Comparison of ENCODE assay signal across 39 cellular contexts in genomic region chr1:41225495-41225894, GRCh38.
"Had no signal": no experiment of that assay in that cellular context is flagged by ENCODE, and none has a peak within 500 bp of the region (broad histone marks: within the 10 kb centered on the region; RNA-seq: fewer than 3 reads in every experiment).

No MANE protein-coding gene starts in this region.

- H3K4me3 Mint-ChIP-seq: activated B cell treated with CpG ODN at 0.5 μM for 24 hours; activated CD4-positive, alpha-beta memory T cell treated with anti-CD3 and anti-CD28 coated beads for 36 hours; activated CD4-positive, alpha-beta T cell treated with anti-CD3 and anti-CD28 coated beads, Interleukin-2, amount 10 ng/mL, durations not matched to agents 24 days and 14 days; activated CD8-positive, alpha-beta T cell treated with anti-CD3 and anti-CD28 coated beads for 36 hours; activated naive CD4-positive, alpha-beta T cell treated with anti-CD3 and anti-CD28 coated beads, Interleukin-2, amount 10 ng/mL, durations not matched to agents 7 days and 5 days; activated naive CD4-positive, alpha-beta T cell treated with anti-CD3 and anti-CD28 coated beads, Interleukin-2, amount 50 U/mL, for 24 hours; activated naive CD8-positive, alpha-beta T cell; activated naive CD8-positive, alpha-beta T cell treated with anti-CD3 and anti-CD28 coated beads, Interleukin-2, amount 10 ng/mL, durations not matched to agents 7 days and 5 days; activated naive CD8-positive, alpha-beta T cell treated with anti-CD3 and anti-CD28 coated beads, Interleukin-2, amount 50 U/mL, for 24 hours; activated T-cell treated with anti-CD3 and anti-CD28 coated beads, Interleukin-2, amount 50 U/mL, for 4 hours; activated T-cell treated with anti-CD3 and anti-CD28 coated beads, Interleukin-2, amount 50 U/mL, for 72 hours; activated T-helper 1 cell treated with anti-CD3 and anti-CD28 coated beads, Interleukin-12 subunit alpha, Interleukin-12 subunit beta, Interleukin-2, Interleukin-4 antibody, amounts not matched to agents 30 ng/mL and 10 ng/mL and 1 ng/mL, durations not matched to agents 14 hours and 24 hours and 36 hours; brain; central memory CD8-positive, alpha-beta T cell; T-helper 1 cell treated with Interleukin-12 subunit alpha and Interleukin-12 subunit beta and Interleukin-4 antibody, amounts not matched to agents 30 μg/mL and 1 μg/mL, for 36 hours; T-helper 2 cell treated with Interferon-gamma antibody and Interleukin-4, amounts not matched to agents 5 μg/mL and 100 μg/mL, for 36 hours had no signal

- H3K9me3 Mint-ChIP-seq: central memory CD8-positive, alpha-beta T cell had no signal

- H3K4me3 ChIP-seq: ascending aorta, cardiac muscle cell had no signal

- H3K27ac ChIP-seq: ascending aorta, cardiac muscle cell, VCaP had no signal

- H3K27me3 Mint-ChIP-seq: activated B cell treated with CpG ODN at 0.5 μM for 24 hours; activated CD4-positive, alpha-beta memory T cell treated with anti-CD3 and anti-CD28 coated beads for 36 hours; activated CD4-positive, alpha-beta T cell treated with anti-CD3 and anti-CD28 coated beads, Interleukin-2, amount 10 ng/mL, durations not matched to agents 24 days and 14 days; activated CD8-positive, alpha-beta T cell treated with anti-CD3 and anti-CD28 coated beads for 36 hours; activated naive CD4-positive, alpha-beta T cell treated with anti-CD3 and anti-CD28 coated beads, Interleukin-2, amount 10 ng/mL, durations not matched to agents 7 days and 5 days; activated naive CD4-positive, alpha-beta T cell treated with anti-CD3 and anti-CD28 coated beads, Interleukin-2, amount 50 U/mL, for 24 hours; activated naive CD8-positive, alpha-beta T cell; activated naive CD8-positive, alpha-beta T cell treated with anti-CD3 and anti-CD28 coated beads, Interleukin-2, amount 10 ng/mL, durations not matched to agents 7 days and 5 days; activated naive CD8-positive, alpha-beta T cell treated with anti-CD3 and anti-CD28 coated beads, Interleukin-2, amount 50 U/mL, for 24 hours; brain; central memory CD8-positive, alpha-beta T cell had no signal

- FAIRE-seq: bronchial epithelial cell, TTC549 had no signal

- H3K9me3 ChIP-seq: ascending aorta had no signal

- H3K36me3 ChIP-seq: ascending aorta, cardiac muscle cell had no signal

- H3K27ac Mint-ChIP-seq: activated B cell treated with CpG ODN at 0.5 μM for 24 hours; activated CD4-positive, alpha-beta memory T cell treated with anti-CD3 and anti-CD28 coated beads for 36 hours; activated CD4-positive, alpha-beta T cell treated with anti-CD3 and anti-CD28 coated beads, Interleukin-2, amount 10 ng/mL, durations not matched to agents 24 days and 14 days; activated CD8-positive, alpha-beta T cell treated with anti-CD3 and anti-CD28 coated beads for 36 hours; activated naive CD4-positive, alpha-beta T cell treated with anti-CD3 and anti-CD28 coated beads, Interleukin-2, amount 10 ng/mL, durations not matched to agents 7 days and 5 days; activated naive CD4-positive, alpha-beta T cell treated with anti-CD3 and anti-CD28 coated beads, Interleukin-2, amount 50 U/mL, for 24 hours; activated naive CD8-positive, alpha-beta T cell; activated naive CD8-positive, alpha-beta T cell treated with anti-CD3 and anti-CD28 coated beads, Interleukin-2, amount 10 ng/mL, durations not matched to agents 7 days and 5 days; activated naive CD8-positive, alpha-beta T cell treated with anti-CD3 and anti-CD28 coated beads, Interleukin-2, amount 50 U/mL, for 24 hours; activated T-cell treated with anti-CD3 and anti-CD28 coated beads, Interleukin-2, amount 50 U/mL, for 72 hours; activated T-helper 1 cell treated with anti-CD3 and anti-CD28 coated beads, Interleukin-12 subunit alpha, Interleukin-12 subunit beta, Interleukin-2, Interleukin-4 antibody, amounts not matched to agents 30 ng/mL and 10 ng/mL and 1 ng/mL, durations not matched to agents 14 hours and 24 hours and 36 hours; activated T-helper 2 cell treated with anti-CD3 and anti-CD28 coated beads, Interferon-gamma antibody, Interleukin-2, Interleukin-4, amounts not matched to agents 10 μg/mL and 5 μg/mL and 100 μg/mL, durations not matched to agents 14 hours and 24 hours and 36 hours; brain; T-helper 1 cell treated with Interleukin-12 subunit alpha and Interleukin-12 subunit beta and Interleukin-4 antibody, amounts not matched to agents 30 μg/mL and 1 μg/mL, for 36 hours; T-helper 2 cell treated with Interferon-gamma antibody and Interleukin-4, amounts not matched to agents 5 μg/mL and 100 μg/mL, for 36 hours had no signal

- DNase-seq: activated B cell treated with CpG ODN at 0.5 μM for 24 hours; activated CD4-positive, alpha-beta memory T cell treated with anti-CD3 and anti-CD28 coated beads for 36 hours; activated CD4-positive, alpha-beta T cell treated with anti-CD3 and anti-CD28 coated beads for 4 hours; activated CD4-positive, alpha-beta T cell treated with anti-CD3 and anti-CD28 coated beads, Interleukin-2, amount 50 U/mL, for 1 hour; activated CD4-positive, alpha-beta T cell treated with anti-CD3 and anti-CD28 coated beads, Interleukin-2, amount 50 U/mL, for 4 hours; activated CD4-positive, CD25-positive, alpha-beta regulatory T cell treated with anti-CD3 and anti-CD28 coated beads, Interleukin-2, amount 50 U/mL, for 72 hours; activated CD8-positive, alpha-beta memory T cell treated with anti-CD3 and anti-CD28 coated beads, Interleukin-2, amount 50 U/mL, for 4 hours; activated CD8-positive, alpha-beta T cell treated with anti-CD3 and anti-CD28 coated beads for 36 hours; activated effector memory CD4-positive, alpha-beta T cell treated with Interleukin-2 at 50 U/mL for 16 hours; activated gamma-delta T cell; activated naive CD4-positive, alpha-beta T cell treated with anti-CD3 and anti-CD28 coated beads, Interleukin-2, amount 10 ng/mL, durations not matched to agents 7 days and 5 days; activated naive CD4-positive, alpha-beta T cell treated with Interleukin-2 at 50 U/mL for 16 hours; activated naive CD8-positive, alpha-beta T cell treated with anti-CD3 and anti-CD28 coated beads, Interleukin-2, amount 10 ng/mL, durations not matched to agents 7 days and 5 days; activated naive CD8-positive, alpha-beta T cell treated with anti-CD3 and anti-CD28 coated beads, Interleukin-2, amount 50 U/mL, for 24 hours; activated T-cell treated with anti-CD3 and anti-CD28 coated beads for 4 hours; activated T-cell treated with anti-CD3 and anti-CD28 coated beads, Interleukin-2, amount 50 U/mL, for 1 hour; activated T-cell treated with anti-CD3 and anti-CD28 coated beads, Interleukin-2, amount 50 U/mL, for 4 hours; activated T-cell treated with anti-CD3 and anti-CD28 coated beads, Interleukin-2, amount 50 U/mL, for 72 hours; amygdala; anterior cingulate cortex; caudate nucleus; cerebellar nuclear complex; T-helper 1 cell; T-helper 2 cell; T-helper 9 cell had no signal
